34 cellular contexts compared by ENCODE assay signal in genomic region chr2:8027387-8027786, GRCh38.
"Had no signal": no experiment of that assay in that cellular context is flagged by ENCODE, and none has a peak within 500 bp of the region (broad histone marks: within the 10 kb centered on the region; RNA-seq: fewer than 3 reads in every experiment).

No MANE protein-coding gene starts in this region.

- DNase-seq: activated B cell treated with CpG ODN at 0.5 μM for 24 hours; activated CD4-positive, alpha-beta T cell treated with anti-CD3 and anti-CD28 coated beads for 48 hours; activated CD4-positive, alpha-beta T cell treated with anti-CD3 and anti-CD28 coated beads, Interleukin-2, amount 50 U/mL, for 1 hour; activated CD4-positive, alpha-beta T cell treated with anti-CD3 and anti-CD28 coated beads, Interleukin-2, amount 50 U/mL, for 48 hours; activated CD8-positive, alpha-beta memory T cell treated with anti-CD3 and anti-CD28 coated beads for 24 hours; activated CD8-positive, alpha-beta T cell treated with anti-CD3 and anti-CD28 coated beads for 36 hours; activated effector memory CD4-positive, alpha-beta T cell treated with anti-CD3 and anti-CD28 coated beads, Interleukin-2, amount 50 U/mL, for 16 hours; activated naive CD4-positive, alpha-beta T cell treated with anti-CD3 and anti-CD28 coated beads for 36 hours; activated naive CD8-positive, alpha-beta T cell treated with anti-CD3 and anti-CD28 coated beads for 36 hours; activated naive CD8-positive, alpha-beta T cell treated with anti-CD3 and anti-CD28 coated beads, Interleukin-2, amount 50 U/mL, for 24 hours; activated T-cell treated with anti-CD3 and anti-CD28 coated beads, Interleukin-2, amount 50 U/mL, for 4 hours; adrenal gland; amygdala; aorta; body of pancreas; dorsolateral prefrontal cortex; effector CD4-positive, alpha-beta T cell; effector memory CD8-positive, alpha-beta T cell; erythroblast; foreskin keratinocyte; gastrocnemius medialis; T-helper 1 cell; T-helper 17 cell; T1000; WERI-Rb-1 had no signal

- H3K9me3 Mint-ChIP-seq: activated B cell treated with CpG ODN at 0.5 μM for 24 hours; activated naive CD4-positive, alpha-beta T cell treated with anti-CD3 and anti-CD28 coated beads for 36 hours; activated naive CD4-positive, alpha-beta T cell treated with anti-CD3 and anti-CD28 coated beads, Interleukin-2, amount 50 U/mL, for 24 hours; activated T-cell treated with anti-CD3 and anti-CD28 coated beads, Interleukin-2, amount 50 U/mL, for 4 hours; central memory CD8-positive, alpha-beta T cell; effector memory CD8-positive, alpha-beta T cell had no signal

- H3K27me3 Mint-ChIP-seq: activated CD8-positive, alpha-beta T cell treated with anti-CD3 and anti-CD28 coated beads for 36 hours; activated naive CD4-positive, alpha-beta T cell treated with anti-CD3 and anti-CD28 coated beads, Interleukin-2, amount 50 U/mL, for 24 hours; activated naive CD8-positive, alpha-beta T cell treated with anti-CD3 and anti-CD28 coated beads for 36 hours; activated naive CD8-positive, alpha-beta T cell treated with anti-CD3 and anti-CD28 coated beads, Interleukin-2, amount 50 U/mL, for 24 hours had no signal

- H3K36me3 ChIP-seq: adrenal gland, cardiac muscle cell, esophagus muscularis mucosa, gastrocnemius medialis, WERI-Rb-1 had no signal

- H3K9me3 ChIP-seq: adrenal gland, body of pancreas, esophagus muscularis mucosa, gastrocnemius medialis had no signal

- H3K27me3 ChIP-seq: adrenal gland, body of pancreas, cardiac muscle cell, foreskin keratinocyte, gastrocnemius medialis had no signal

- H3K4me3 ChIP-seq: adrenal gland, body of pancreas, cardiac muscle cell, coronary artery, dorsolateral prefrontal cortex, esophagus muscularis mucosa, gastrocnemius medialis had no signal

- H3K27ac Mint-ChIP-seq: activated B cell treated with CpG ODN at 0.5 μM for 24 hours; activated CD8-positive, alpha-beta T cell treated with anti-CD3 and anti-CD28 coated beads for 36 hours; activated naive CD4-positive, alpha-beta T cell treated with anti-CD3 and anti-CD28 coated beads for 36 hours; activated naive CD4-positive, alpha-beta T cell treated with anti-CD3 and anti-CD28 coated beads, Interleukin-2, amount 50 U/mL, for 24 hours; activated naive CD8-positive, alpha-beta T cell treated with anti-CD3 and anti-CD28 coated beads for 36 hours; activated naive CD8-positive, alpha-beta T cell treated with anti-CD3 and anti-CD28 coated beads, Interleukin-2, amount 50 U/mL, for 24 hours; activated T-helper 2 cell treated with anti-CD3 and anti-CD28 coated beads, Interferon-gamma antibody, Interleukin-2, Interleukin-4, amounts not matched to agents 10 μg/mL and 5 μg/mL and 100 μg/mL, durations not matched to agents 14 hours and 24 hours and 36 hours; dendritic cell treated with granulocyte-macrophage colony-stimulating factor and Interleukin-4, amounts not matched to agents 40 ng/mL and 50 ng/mL, for 4 days; effector memory CD8-positive, alpha-beta T cell; T-helper 17 cell; T-helper 2 cell treated with Interferon-gamma antibody and Interleukin-4, amounts not matched to agents 5 μg/mL and 100 μg/mL, for 36 hours had no signal

- H3K4me3 Mint-ChIP-seq: activated B cell treated with CpG ODN at 0.5 μM for 24 hours; activated CD8-positive, alpha-beta T cell treated with anti-CD3 and anti-CD28 coated beads for 36 hours; activated naive CD4-positive, alpha-beta T cell treated with anti-CD3 and anti-CD28 coated beads for 36 hours; activated naive CD4-positive, alpha-beta T cell treated with anti-CD3 and anti-CD28 coated beads, Interleukin-2, amount 50 U/mL, for 24 hours; activated naive CD8-positive, alpha-beta T cell treated with anti-CD3 and anti-CD28 coated beads for 36 hours; activated naive CD8-positive, alpha-beta T cell treated with anti-CD3 and anti-CD28 coated beads, Interleukin-2, amount 50 U/mL, for 24 hours; activated T-cell treated with anti-CD3 and anti-CD28 coated beads, Interleukin-2, amount 50 U/mL, for 4 hours; central memory CD8-positive, alpha-beta T cell; dendritic cell treated with granulocyte-macrophage colony-stimulating factor and Interleukin-4, amounts not matched to agents 40 ng/mL and 50 ng/mL, for 4 days; effector memory CD8-positive, alpha-beta T cell; T-helper 17 cell; T-helper 2 cell treated with Interferon-gamma antibody and Interleukin-4, amounts not matched to agents 5 μg/mL and 100 μg/mL, for 36 hours had no signal

- H3K36me3 Mint-ChIP-seq: activated naive CD4-positive, alpha-beta T cell treated with anti-CD3 and anti-CD28 coated beads, Interleukin-2, amount 50 U/mL, for 24 hours had no signal

- H3K27ac ChIP-seq: adrenal gland, body of pancreas, cardiac muscle cell, coronary artery, dorsolateral prefrontal cortex, esophagus muscularis mucosa, foreskin keratinocyte, gastrocnemius medialis, WERI-Rb-1 had no signal

- ATAC-seq: activated CD4-positive, CD25-positive, alpha-beta regulatory T cell treated with anti-CD3 and anti-CD28 coated beads, Interleukin-2, amount 50 U/mL, for 24 hours; activated CD8-positive, alpha-beta T cell treated with anti-CD3 and anti-CD28 coated beads for 36 hours; activated naive CD8-positive, alpha-beta T cell treated with anti-CD3 and anti-CD28 coated beads, Interleukin-2, amount 50 U/mL, for 24 hours; activated T-cell treated with anti-CD3 and anti-CD28 coated beads, Interleukin-2, amount 50 U/mL, for 4 hours; body of pancreas; effector memory CD8-positive, alpha-beta T cell; foreskin keratinocyte; gastrocnemius medialis; T-helper 17 cell had no signal

- H3K4me1 ChIP-seq: adrenal gland, body of pancreas, foreskin keratinocyte, gastrocnemius medialis had no signal
